Comparison of ENCODE assay signal across 2 cellular contexts in the genomic region with DNA sequence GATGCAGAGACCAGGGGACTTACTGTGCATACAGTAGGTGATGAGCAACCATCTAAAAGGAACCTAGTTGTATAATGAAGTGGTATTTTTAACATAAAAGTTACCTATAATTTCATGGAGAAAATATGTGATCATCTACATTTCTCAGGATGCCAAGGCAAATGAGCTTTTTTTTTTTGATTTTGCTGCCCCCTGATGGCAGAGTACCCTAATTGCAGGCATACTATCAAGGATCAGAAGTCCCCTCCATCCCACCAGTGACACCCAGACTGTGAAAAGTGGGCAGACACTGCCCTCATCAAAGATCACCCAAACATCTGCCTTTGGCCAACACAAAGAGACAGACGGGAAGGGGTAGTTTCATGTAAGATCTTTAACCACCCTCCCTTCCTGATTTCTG.
TF ChIP-seq lines count a peak whose summit lies in the region.

No MANE protein-coding gene starts in this region.

TF ChIP-seq in IMR-90, 13 proteins besides CTCF, POLR2A, EP300 and RAD21:
- TF ChIP-seq SMC3 (IDR thresholded peaks at IDR 0.05; ENCODE audit: low read depth, low read length): no peak
- TF ChIP-seq NFE2L2 (IDR thresholded peaks at IDR 0.05; ENCODE audit: low read depth, low read length): no peak
- TF ChIP-seq RFX5 (IDR thresholded peaks at IDR 0.05; ENCODE audit: low read depth, low read length): no peak
- TF ChIP-seq MAFK (IDR thresholded peaks at IDR 0.05; ENCODE audit: low read depth, low read length): no peak
- no peak for TF ChIP-seq RCOR1 (IDR thresholded peaks at IDR 0.05; ENCODE audit: insufficient replicate concordance, low read length)
- no peak for TF ChIP-seq BHLHE40 (IDR thresholded peaks at IDR 0.05; ENCODE audit: low read depth, low read length)
- TF ChIP-seq CEBPB (IDR thresholded peaks at IDR 0.05; ENCODE audit: low read depth, low read length): no peak
- TF ChIP-seq CHD1 (IDR thresholded peaks at IDR 0.05; ENCODE audit: low read depth, low read length): no peak
- no peak for TF ChIP-seq MAZ (IDR thresholded peaks at IDR 0.05; ENCODE audit: borderline replicate concordance, low read depth, low read length)

TF ChIP-seq in neural cell, 6 proteins besides CTCF, POLR2A, EP300 and RAD21 (continued from another document):
- no peak for TF ChIP-seq MXI1 (conservative IDR thresholded peaks at IDR 0.05; ENCODE audit: poor library complexity, severe bottlenecking)
- no peak for TF ChIP-seq EZH2 (IDR thresholded peaks at IDR 0.05; ENCODE audit: borderline replicate concordance, insufficient read depth, low read length, poor library complexity, severe bottlenecking)
- TF ChIP-seq, protein P1, sequence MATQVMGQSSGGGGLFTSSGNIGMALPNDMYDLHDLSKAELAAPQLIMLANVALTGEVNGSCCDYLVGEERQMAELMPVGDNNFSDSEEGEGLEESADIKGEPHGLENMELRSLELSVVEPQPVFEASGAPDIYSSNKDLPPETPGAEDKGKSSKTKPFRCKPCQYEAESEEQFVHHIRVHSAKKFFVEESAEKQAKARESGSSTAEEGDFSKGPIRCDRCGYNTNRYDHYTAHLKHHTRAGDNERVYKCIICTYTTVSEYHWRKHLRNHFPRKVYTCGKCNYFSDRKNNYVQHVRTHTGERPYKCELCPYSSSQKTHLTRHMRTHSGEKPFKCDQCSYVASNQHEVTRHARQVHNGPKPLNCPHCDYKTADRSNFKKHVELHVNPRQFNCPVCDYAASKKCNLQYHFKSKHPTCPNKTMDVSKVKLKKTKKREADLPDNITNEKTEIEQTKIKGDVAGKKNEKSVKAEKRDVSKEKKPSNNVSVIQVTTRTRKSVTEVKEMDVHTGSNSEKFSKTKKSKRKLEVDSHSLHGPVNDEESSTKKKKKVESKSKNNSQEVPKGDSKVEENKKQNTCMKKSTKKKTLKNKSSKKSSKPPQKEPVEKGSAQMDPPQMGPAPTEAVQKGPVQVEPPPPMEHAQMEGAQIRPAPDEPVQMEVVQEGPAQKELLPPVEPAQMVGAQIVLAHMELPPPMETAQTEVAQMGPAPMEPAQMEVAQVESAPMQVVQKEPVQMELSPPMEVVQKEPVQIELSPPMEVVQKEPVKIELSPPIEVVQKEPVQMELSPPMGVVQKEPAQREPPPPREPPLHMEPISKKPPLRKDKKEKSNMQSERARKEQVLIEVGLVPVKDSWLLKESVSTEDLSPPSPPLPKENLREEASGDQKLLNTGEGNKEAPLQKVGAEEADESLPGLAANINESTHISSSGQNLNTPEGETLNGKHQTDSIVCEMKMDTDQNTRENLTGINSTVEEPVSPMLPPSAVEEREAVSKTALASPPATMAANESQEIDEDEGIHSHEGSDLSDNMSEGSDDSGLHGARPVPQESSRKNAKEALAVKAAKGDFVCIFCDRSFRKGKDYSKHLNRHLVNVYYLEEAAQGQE (IDR thresholded peaks at IDR 0.05; ENCODE audit: borderline replicate concordance): no peak
- no peak for TF ChIP-seq SMC3 (conservative IDR thresholded peaks at IDR 0.05; ENCODE audit: poor library complexity)
- no peak for TF ChIP-seq TAF1 (IDR thresholded peaks at IDR 0.05; ENCODE audit: low read depth)
